8 cellular contexts compared by ENCODE assay signal in the genomic region with DNA sequence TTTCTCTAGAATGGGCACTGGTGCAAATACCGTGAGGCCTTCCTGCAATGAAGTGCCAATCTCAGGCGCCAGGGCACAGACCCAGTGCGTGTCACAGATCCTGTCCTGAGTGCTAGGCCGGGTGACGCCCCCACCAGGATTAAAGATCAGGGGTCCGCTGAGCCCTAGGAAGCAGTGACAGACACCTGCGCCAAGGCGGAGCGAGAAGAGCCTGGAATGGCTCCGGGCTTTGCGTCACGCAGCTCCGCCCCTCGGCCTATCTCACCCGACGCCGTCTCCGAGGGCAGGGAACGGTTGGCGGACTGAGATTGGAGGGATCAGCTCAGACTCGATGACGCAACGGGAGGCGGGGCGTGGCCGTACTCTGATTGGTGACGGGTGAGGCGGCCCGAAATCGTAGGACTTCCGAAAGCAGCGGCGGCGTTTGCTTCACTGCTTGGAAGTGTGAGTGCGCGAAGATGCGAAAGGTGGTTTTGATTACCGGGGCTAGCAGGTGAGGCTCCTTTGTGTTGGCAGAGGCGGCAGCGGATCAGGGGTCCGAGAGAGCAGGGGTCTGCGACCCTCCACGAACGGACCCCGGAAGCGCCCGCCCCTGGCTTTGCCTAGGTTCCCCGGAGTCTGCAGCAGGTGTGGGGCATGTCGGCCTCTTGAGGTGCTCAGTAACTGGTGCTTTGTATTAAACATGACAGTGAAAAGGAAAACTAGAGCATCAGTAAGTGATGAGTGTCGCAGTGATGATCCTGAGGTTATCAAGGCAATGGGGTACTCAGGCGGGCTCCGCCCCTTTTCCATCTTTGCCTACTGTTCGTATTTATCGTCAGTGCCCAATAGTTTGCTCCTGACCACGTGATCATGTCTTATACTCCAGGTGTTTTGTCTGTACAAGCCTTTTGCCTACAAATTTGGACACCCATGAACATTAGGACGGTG.
DNase-seq lines count a peak whose midpoint lies in the region; ATAC-seq, FAIRE-seq and TF ChIP-seq lines count a peak whose summit lies in the region.
"Not testable (repeated sequence)": the region's sequence is repeated elsewhere in the genome, so short reads cannot be mapped to it uniquely, and the experiment has no call there.

No MANE protein-coding gene starts in this region.

- not testable (repeated sequence) for H3K4me1 ChIP-seq in astrocyte (ENCODE audit: insufficient read depth, low read length); right cardiac atrium (ENCODE audit: control insufficient read depth, insufficient read depth, low read length); rectal smooth muscle tissue (ENCODE audit: control insufficient read depth, insufficient read depth, low read length); urinary bladder (ENCODE audit: insufficient read depth)

- peak overlapping the region; percentile 93 for H2AFZ ChIP-seq in astrocyte (ENCODE audit: low read depth, low read length)

- ATAC-seq in GM18511 (IDR thresholded peaks at IDR 0.05; ENCODE audit: unreplicated experiment) (peak; percentile 100), HG02970 (IDR thresholded peaks at IDR 0.05; ENCODE audit: low FRiP score, unreplicated experiment) (peak; percentile 100), right cardiac atrium (peak; percentile 100)

- H3K27ac ChIP-seq in astrocyte (ENCODE audit: low read depth, low read length) (peak overlapping the region; percentile 19), right cardiac atrium (ENCODE audit: low read length) (peak overlapping the region; percentile 89), rectal smooth muscle tissue (ENCODE audit: low read depth, low read length) (peak overlapping the region; percentile 75), urinary bladder (ENCODE audit: low read depth) (peak overlapping the region; percentile 85)

- intact Hi-C loops in right cardiac atrium (cut with DNase I) = not testable (repeated sequence)

- not testable (repeated sequence) for FAIRE-seq in astrocyte (lab: Jason Lieb, UNC)

- DNase-seq in NCI-H1694 treated with DMSO at 0.1 percent for 48 hours (lab: John Stamatoyannopoulos, UW) (peak; percentile 4), T1000 (lab: John Stamatoyannopoulos, UW) (peak; percentile 49), astrocyte (ENCODE audit: low read depth) (peak; percentile 34), right cardiac atrium (peak; percentile 82 to 92 (median 90))

- H3K27me3 ChIP-seq in astrocyte (ENCODE audit: insufficient read depth, low read length); right cardiac atrium (ENCODE audit: control insufficient read depth, insufficient read depth); rectal smooth muscle tissue (ENCODE audit: control insufficient read depth, insufficient read depth, low read length): not testable (repeated sequence)

- not testable (repeated sequence) for H3K9me3 ChIP-seq in astrocyte (ENCODE audit: insufficient read depth, low read depth, low read length); right cardiac atrium (ENCODE audit: control insufficient read depth, low read length)

- H3K27ac Mint-ChIP-seq in astrocyte (ENCODE audit: unreplicated experiment) = not testable (repeated sequence)

- not testable (repeated sequence) for H4K20me1 ChIP-seq in astrocyte (ENCODE audit: insufficient read depth, low read length)

- H3K4me3 Mint-ChIP-seq in astrocyte (ENCODE audit: unreplicated experiment) = peak overlapping the region; percentile 74

- H3K36me3 ChIP-seq in astrocyte (ENCODE audit: insufficient read depth, low read length); rectal smooth muscle tissue (ENCODE audit: control insufficient read depth, insufficient read depth, low read length); urinary bladder (ENCODE audit: insufficient read depth): not testable (repeated sequence)

- not testable (repeated sequence) for TF ChIP-seq CTCF in astrocyte (IDR thresholded peaks at IDR 0.05; ENCODE audit: insufficient read depth, low read depth, low read length)

- WGBS in right cardiac atrium = 4% methylated on average over 47 of the region's 56 CpGs
- 7% methylated on average over 45 of the region's 56 CpGs for WGBS in urinary bladder

- H3K9me3 Mint-ChIP-seq in astrocyte (ENCODE audit: unreplicated experiment) = not testable (repeated sequence)

- not testable (repeated sequence) for H3K27me3 Mint-ChIP-seq in astrocyte (ENCODE audit: low read depth, unreplicated experiment)

- peak overlapping the region; percentile 65 for H3K4me3 ChIP-seq in astrocyte (ENCODE audit: insufficient read depth, low read depth, low read length)
- peak overlapping the region; percentile 69 for H3K4me3 ChIP-seq in right cardiac atrium (ENCODE audit: low read length)
- H3K4me3 ChIP-seq in rectal smooth muscle tissue (ENCODE audit: low read length) = peak overlapping the region; percentile 68
- H3K4me3 ChIP-seq in urinary bladder (ENCODE audit: low read depth, low read length) = peak overlapping the region; percentile 31

- H3K4me1 Mint-ChIP-seq in astrocyte (ENCODE audit: low read depth, unreplicated experiment) = not testable (repeated sequence)

- H3K4me2 ChIP-seq in astrocyte (ENCODE audit: low read length) = peak overlapping the region; percentile 84

- H3K36me3 Mint-ChIP-seq in astrocyte (ENCODE audit: low read depth, unreplicated experiment) = not testable (repeated sequence)

- not testable (repeated sequence) for H3K79me2 ChIP-seq in astrocyte (ENCODE audit: insufficient read depth, low read length)

- peak overlapping the region; percentile 65 for H3K9ac ChIP-seq in astrocyte (ENCODE audit: low read length)
- H3K9ac ChIP-seq in rectal smooth muscle tissue (ENCODE audit: low read length) = peak overlapping the region; percentile 57

Comparison
In these comparisons a context has a peak if more than half of its experiments do, and no peak if none do; other contexts are left out.
1. Peak in every context shown above with its lines: DNase-seq, ATAC-seq, H3K4me3 ChIP-seq and H3K27ac ChIP-seq.
2. DNase-seq: peak in every context shown above with its lines; median percentile 90 in right cardiac atrium; 49 in T1000; 34 in astrocyte; 4 in NCI-H1694 treated with DMSO at 0.1 percent for 48 hours.
3. H3K27ac ChIP-seq: peak in every context shown above with its lines; median percentile 89 in right cardiac atrium; 85 in urinary bladder; 75 in rectal smooth muscle tissue; 19 in astrocyte.